8 cellular contexts compared by ENCODE assay signal in genomic region chr2:133780099-133780996, GRCh38.
DNase-seq lines count a peak whose midpoint lies in the region; ATAC-seq and TF ChIP-seq lines count a peak whose summit lies in the region.

No MANE protein-coding gene starts in this region.

- H3K4me1 Mint-ChIP-seq in activated CD4-positive, alpha-beta T cell treated with anti-CD3 and anti-CD28 coated beads, Interleukin-2, amount 10 ng/mL, durations not matched to agents 7 days and 5 days = no peaks in the 10 kb centered on the region
- no peaks in the 10 kb centered on the region for H3K4me1 Mint-ChIP-seq in WTC11

- intact Hi-C loops in Right ventricle myocardium superior (cut with DNase I) = no loop called here

- DNase-seq in activated CD4-positive, alpha-beta T cell treated with anti-CD3 and anti-CD28 coated beads, Interleukin-2, amount 10 ng/mL, durations not matched to agents 7 days and 5 days = peak; percentile 43
- no peak for DNase-seq in activated CD4-positive, alpha-beta T cell treated with anti-CD3 and anti-CD28 coated beads, Interleukin-2, amount 50 U/mL, for 4 hours
- DNase-seq in HEK293T (ENCODE audit: extremely low spot score) (peak; percentile 52), NCI-H2107 treated with DMSO at 0.1 percent for 48 hours (lab: John Stamatoyannopoulos, UW; ENCODE audit: unreplicated experiment) (peak; percentile 22), WTC11 (ENCODE audit: low spot score) (peak; percentile 64), Right ventricle myocardium superior (no peak), pulmonary artery endothelial cell (ENCODE audit: low read depth, low spot score) (peak; percentile 40)

- POLR2A ChIA-PET in activated CD4-positive, alpha-beta T cell treated with anti-CD3 and anti-CD28 coated beads, Interleukin-2, amount 10 ng/mL, durations not matched to agents 7 days and 5 days (lab: Charles Lee) = no interaction called here
- POLR2A ChIA-PET in HEK293T (lab: Yijun Ruan, JAX) (interaction anchor here (1.3 kb wide), 1 partner anchor 515 kb away, joined by 4 read pairs; no protein-coding TSS in a partner anchor), WTC11 (lab: Charles Lee) (interaction anchor here (0.6 kb wide), 1 partner anchor 502 kb away, joined by 3 read pairs; no protein-coding TSS in a partner anchor)

- H3K9me3 Mint-ChIP-seq in activated CD4-positive, alpha-beta T cell treated with anti-CD3 and anti-CD28 coated beads, Interleukin-2, amount 10 ng/mL, durations not matched to agents 7 days and 5 days = no peaks in the 10 kb centered on the region
- H3K9me3 Mint-ChIP-seq in WTC11 = peaks cover 13% of the 10 kb centered on the region

- no peaks in the 10 kb centered on the region for H3K36me3 Mint-ChIP-seq in activated CD4-positive, alpha-beta T cell treated with anti-CD3 and anti-CD28 coated beads, Interleukin-2, amount 10 ng/mL, durations not matched to agents 7 days and 5 days (ENCODE audit: low read depth)
- H3K36me3 Mint-ChIP-seq in WTC11 = no peaks in the 10 kb centered on the region

- no peaks in the 10 kb centered on the region for H3K27me3 Mint-ChIP-seq in activated CD4-positive, alpha-beta T cell treated with anti-CD3 and anti-CD28 coated beads, Interleukin-2, amount 10 ng/mL, durations not matched to agents 7 days and 5 days
- no peaks in the 10 kb centered on the region for H3K27me3 Mint-ChIP-seq in WTC11 (ENCODE audit: low read depth)

- no peak overlapping the region for H3K4me3 Mint-ChIP-seq in activated CD4-positive, alpha-beta T cell treated with anti-CD3 and anti-CD28 coated beads, Interleukin-2, amount 10 ng/mL, durations not matched to agents 7 days and 5 days
- no peak overlapping the region for H3K4me3 Mint-ChIP-seq in WTC11

- TF ChIP-seq CTCF in WTC11 (IDR thresholded peaks at IDR 0.05) = peak; percentile 56

- CTCF ChIA-PET in activated CD4-positive, alpha-beta T cell treated with anti-CD3 and anti-CD28 coated beads, Interleukin-2, amount 10 ng/mL, durations not matched to agents 7 days and 5 days (lab: Charles Lee) = no interaction called here
- CTCF ChIA-PET in HEK293T (lab: Yijun Ruan, JAX) (interaction anchor here (0.6 to 1.2 kb wide), 12 partner anchors 9 to 634 kb away, joined by 3 to 6 read pairs (median 3); no protein-coding TSS in a partner anchor), WTC11 (lab: Charles Lee) (interaction anchor here (0.6 to 1.5 kb wide), 35 partner anchors 9 to 631 kb away, joined by 3 to 46 read pairs (median 4); partner anchors contain the start of gene NCKAP5)

- ATAC-seq in WTC11 (peak; percentile 74), Right ventricle myocardium superior (ENCODE audit: poor library complexity) (peak; percentile 79), GM21737 (IDR thresholded peaks at IDR 0.05; ENCODE audit: unreplicated experiment) (no peak)

- H3K27ac Mint-ChIP-seq in activated CD4-positive, alpha-beta T cell treated with anti-CD3 and anti-CD28 coated beads, Interleukin-2, amount 10 ng/mL, durations not matched to agents 7 days and 5 days = no peak overlapping the region
- H3K27ac Mint-ChIP-seq in WTC11 = no peak overlapping the region

TF ChIP-seq in HEK293T, 16 proteins besides CTCF, POLR2A, EP300 and RAD21:
- TF ChIP-seq FOXM1 (IDR thresholded peaks at IDR 0.05; ENCODE audit: borderline replicate concordance) (no peak), PKNOX1 (IDR thresholded peaks at IDR 0.05) (no peak), BHLHE40 (IDR thresholded peaks at IDR 0.05; ENCODE audit: borderline replicate concordance) (no peak), ZNF384 (IDR thresholded peaks at IDR 0.05) (no peak), ARNT (IDR thresholded peaks at IDR 0.05) (no peak), SUZ12 (IDR thresholded peaks at IDR 0.05) (no peak), FOXA1 (IDR thresholded peaks at IDR 0.05) (no peak), HDGF (IDR thresholded peaks at IDR 0.05; ENCODE audit: borderline replicate concordance) (no peak), TARDBP (IDR thresholded peaks at IDR 0.05) (no peak), FOXK2 (IDR thresholded peaks at IDR 0.05) (no peak), CTBP1 (IDR thresholded peaks at IDR 0.05; ENCODE audit: borderline replicate concordance) (no peak), NFRKB (IDR thresholded peaks at IDR 0.05) (no peak), ELF4 (IDR thresholded peaks at IDR 0.05) (no peak), LEF1 (IDR thresholded peaks at IDR 0.05; ENCODE audit: borderline replicate concordance) (no peak), L3MBTL2 (conservative IDR thresholded peaks at IDR 0.05) (no peak), SP1 (IDR thresholded peaks at IDR 0.05) (no peak)

TF ChIP-seq in WTC11, 78 proteins besides CTCF, POLR2A, EP300 and RAD21:
- TF ChIP-seq ESRRA (CRISPR knock-in tag; IDR thresholded peaks at IDR 0.05; ENCODE audit: borderline replicate concordance) (no peak), TEAD1 (CRISPR knock-in tag; IDR thresholded peaks at IDR 0.05) (peak; percentile 81; the same call in 1 of the 2 replicates), TEAD4 (CRISPR knock-in tag; IDR thresholded peaks at IDR 0.05) (peak; percentile 50; the same call in 1 of the 2 replicates)
TF ChIP-seq in WTC11: peak in this region for 2.

Comparison
In these comparisons a context has a peak if more than half of its experiments do, and no peak if none do; other contexts are left out.
1. DNase-seq: peak in activated CD4-positive, alpha-beta T cell treated with anti-CD3 and anti-CD28 coated beads, Interleukin-2, amount 10 ng/mL, durations not matched to agents 7 days and 5 days (single experiment), HEK293T (single experiment), NCI-H2107 treated with DMSO at 0.1 percent for 48 hours (single experiment), WTC11 (single experiment) and pulmonary artery endothelial cell (single experiment); none in activated CD4-positive, alpha-beta T cell treated with anti-CD3 and anti-CD28 coated beads, Interleukin-2, amount 50 U/mL, for 4 hours (0 of 2) and Right ventricle myocardium superior (single experiment).